Comparison of ENCODE assay signal across 19 cellular contexts in the genomic region with DNA sequence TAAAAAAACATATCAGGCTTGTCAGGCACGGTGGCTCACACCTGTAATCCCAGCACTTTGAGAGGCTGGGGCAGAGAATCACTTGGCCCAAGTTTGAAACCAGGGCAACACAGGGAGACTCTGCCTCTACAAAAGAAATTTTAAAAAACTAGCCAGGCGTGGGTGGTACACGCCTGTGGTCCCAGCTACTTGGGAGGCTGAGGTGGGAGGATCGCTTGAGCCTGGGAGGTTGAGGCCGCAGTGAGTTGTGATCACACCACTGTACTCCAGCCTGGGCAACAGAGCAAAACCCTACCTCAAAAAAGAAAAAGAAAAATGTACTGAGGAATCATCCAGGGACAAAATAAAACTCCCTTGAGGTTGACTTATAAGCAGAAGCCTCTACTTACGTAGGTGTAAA.
DNase-seq lines count a peak whose midpoint lies in the region; ATAC-seq, FAIRE-seq and TF ChIP-seq lines count a peak whose summit lies in the region.
"Had no signal": no experiment of that assay in that cellular context is flagged by ENCODE, and none has a peak within 500 bp of the region (broad histone marks: within the 10 kb centered on the region; RNA-seq: fewer than 3 reads in every experiment).

No MANE protein-coding gene starts in this region.

- ATAC-seq in HCT116 (no peak), GM23338 (no peak)

- no peak overlapping the region for H3K4ac ChIP-seq in trophoblast cell (ENCODE audit: low read depth, low read length)

- H3K4me3 Mint-ChIP-seq in astrocyte (ENCODE audit: unreplicated experiment) (no peak overlapping the region), GM23338 (no peak overlapping the region)
- H3K4me3 Mint-ChIP-seq: activated T-helper 1 cell treated with anti-CD3 and anti-CD28 coated beads, Interleukin-12 subunit alpha, Interleukin-12 subunit beta, Interleukin-2, Interleukin-4 antibody, amounts not matched to agents 30 ng/mL and 10 ng/mL and 1 ng/mL, durations not matched to agents 14 hours and 24 hours and 36 hours had no signal

- H4K20me1 ChIP-seq in HCT116 (ENCODE audit: insufficient read depth), result no peaks in the 10 kb centered on the region
- H4K20me1 ChIP-seq in astrocyte (ENCODE audit: insufficient read depth, low read length), result peaks cover 74% of the 10 kb centered on the region
- no peaks in the 10 kb centered on the region for H4K20me1 ChIP-seq in GM23338 (replicated peaks; ENCODE audit: insufficient read depth)

- H3K4me1 ChIP-seq in HCT116 (ENCODE audit: control insufficient read depth in 1 of 2, insufficient read depth in 2 of 2, low read length in 2 of 2) (peaks cover 97 to 100% of the 10 kb centered on the region in 2 experiments), astrocyte (ENCODE audit: insufficient read depth, low read length) (peaks cover 49% of the 10 kb centered on the region), trophoblast cell (ENCODE audit: control insufficient read depth in 1 of 2, insufficient read depth in 2 of 2, low read length in 2 of 2) (peaks cover 27 to 28% of the 10 kb centered on the region in 2 experiments), GM23338 (ENCODE audit: insufficient read depth) (peaks cover 3% of the 10 kb centered on the region)
- H3K4me1 ChIP-seq: parathyroid adenoma had no signal

- no peak overlapping the region for H4K12ac ChIP-seq in trophoblast cell (ENCODE audit: low read depth, low read length)

- no peak overlapping the region for H2AK5ac ChIP-seq in trophoblast cell (ENCODE audit: low read length)

- no peak overlapping the region for H3K4me3 ChIP-seq in AG04450 (ENCODE audit: low read depth, low read length)
- H3K4me3 ChIP-seq in HCT116 (replicated peaks in 1 of 2; ENCODE audit: low read depth in 1 of 2, low read length in 2 of 2), result no peak overlapping the region
- no peak overlapping the region for H3K4me3 ChIP-seq in astrocyte (ENCODE audit: insufficient read depth, low read depth, low read length)
- no peak overlapping the region for H3K4me3 ChIP-seq in trophoblast cell (ENCODE audit: low read depth, low read length)
- H3K4me3 ChIP-seq in GM23338, result no peak overlapping the region
- H3K4me3 ChIP-seq: BLaER1 treated with 17β-estradiol and CSF1 and Interleukin-3, amounts not matched to agents 10 nM and 100 nM; K562; thoracic aorta had no signal

- peak overlapping the region; percentile 47 for H3K27ac Mint-ChIP-seq in astrocyte (ENCODE audit: unreplicated experiment)
- no peak overlapping the region for H3K27ac Mint-ChIP-seq in GM23338
- H3K27ac Mint-ChIP-seq: activated T-helper 1 cell treated with anti-CD3 and anti-CD28 coated beads, Interleukin-12 subunit alpha, Interleukin-12 subunit beta, Interleukin-2, Interleukin-4 antibody, amounts not matched to agents 30 ng/mL and 10 ng/mL and 1 ng/mL, durations not matched to agents 14 hours and 24 hours and 36 hours had no signal

- RAD21 ChIA-PET in HCT116 (lab: Charles Lee; ENCODE audit: low non-redundant PET in 1 of 2, low total read pairs in 2 of 2, uncharacterized antibody in 2 of 2, unreplicated experiment in 2 of 2), result no interaction called here

- no peaks in the 10 kb centered on the region for H3K9me3 ChIP-seq in AG04450 (ENCODE audit: control insufficient read depth, insufficient read depth, low read length)
- H3K9me3 ChIP-seq in HCT116 (ENCODE audit: control insufficient read depth in 1 of 2, insufficient read depth in 1 of 2, low read depth in 1 of 2, low read length in 2 of 2), result no peaks in the 10 kb centered on the region
- no peaks in the 10 kb centered on the region for H3K9me3 ChIP-seq in astrocyte (ENCODE audit: insufficient read depth, low read depth, low read length)
- no peaks in the 10 kb centered on the region for H3K9me3 ChIP-seq in trophoblast cell (ENCODE audit: insufficient read depth, low read depth, low read length)
- H3K9me3 ChIP-seq: BLaER1 treated with 17β-estradiol and CSF1 and Interleukin-3, amounts not matched to agents 10 nM and 100 nM; thoracic aorta had no signal

- DNase-seq in AG04450 (ENCODE audit: low read depth, low spot score) (no peak), HCT116 (ENCODE audit: low read depth, low spot score) (no peak), astrocyte (ENCODE audit: low read depth) (no peak), trophoblast cell (no peak), GM23338 (ENCODE audit: low spot score) (no peak), KG1 (lab: John Stamatoyannopoulos, UW) (no peak)
- no peak for DNase-seq in central memory CD4-positive, alpha-beta T cell
- DNase-seq: activated CD4-positive, alpha-beta T cell treated with anti-CD3 and anti-CD28 coated beads for 4 hours; foreskin melanocyte; GOT3; NCI-H2081 treated with DMSO at 0.1 percent for 48 hours; OCI-M1; stimulated activated CD4-positive, alpha-beta T cell treated with anti-CD3 and anti-CD28 coated beads, Interleukin-4, amount 100 ng/mL, for 1 hour had no signal

- no peak overlapping the region for H4K8ac ChIP-seq in trophoblast cell (ENCODE audit: low read depth, low read length)

- H3K9ac ChIP-seq in HCT116 (ENCODE audit: low read length), result peak overlapping the region; percentile 66
- H3K9ac ChIP-seq in astrocyte (ENCODE audit: low read length), result peak overlapping the region; percentile 10
- no peak overlapping the region for H3K9ac ChIP-seq in trophoblast cell (ENCODE audit: low read length)
- H3K9ac ChIP-seq: BLaER1 treated with 17β-estradiol and CSF1 and Interleukin-3, amounts not matched to agents 10 nM and 100 nM; parathyroid adenoma had no signal

- TF ChIP-seq CTCF in AG04450 (IDR thresholded peaks at IDR 0.05; ENCODE audit: low read depth, low read length) (no peak), HCT116 (IDR thresholded peaks at IDR 0.05 in 2 of 3, conservative IDR thresholded peaks at IDR 0.05 in 1 of 3; ENCODE audit: borderline replicate concordance in 1 of 3, insufficient read depth in 1 of 3, low read depth in 2 of 3, low read length in 2 of 3) (no peak), astrocyte (IDR thresholded peaks at IDR 0.05; ENCODE audit: insufficient read depth, low read depth, low read length) (no peak), GM23338 (conservative IDR thresholded peaks at IDR 0.05; ENCODE audit: low read depth in 2 of 2) (no peak)

- H3K36me3 ChIP-seq in HCT116 (ENCODE audit: control insufficient read depth in 1 of 2, insufficient read depth in 2 of 2, low read length in 2 of 2) (peaks cover 13 to 78% of the 10 kb centered on the region in 2 experiments), astrocyte (ENCODE audit: insufficient read depth, low read length) (peaks cover 78% of the 10 kb centered on the region), trophoblast cell (ENCODE audit: control insufficient read depth in 1 of 2, insufficient read depth in 2 of 2, low read length in 2 of 2) (no peaks in the 10 kb centered on the region), GM23338 (ENCODE audit: insufficient read depth) (no peaks in the 10 kb centered on the region)

- H2BK120ac ChIP-seq in trophoblast cell (ENCODE audit: insufficient read depth, low read length, poor library complexity), result no peak overlapping the region

- H3K36me3 Mint-ChIP-seq in astrocyte (ENCODE audit: low read depth, unreplicated experiment), result peaks cover 33% of the 10 kb centered on the region
- peaks cover 3% of the 10 kb centered on the region; the same call in 1 of the 3 replicates for H3K36me3 Mint-ChIP-seq in GM23338 (ENCODE audit: low read depth)

- BruUV-seq in HCT116 (replicated peaks; lab: Mats Ljungman, UMichigan), result no TSS peak

- no peak overlapping the region for H3K18ac ChIP-seq in trophoblast cell (ENCODE audit: low read length)

- no peak overlapping the region for H3K14ac ChIP-seq in trophoblast cell (ENCODE audit: low read length)

- H2AFZ ChIP-seq in HCT116 (ENCODE audit: low read depth, low read length, poor library complexity, severe bottlenecking) (no peak overlapping the region), astrocyte (ENCODE audit: low read depth, low read length) (no peak overlapping the region), trophoblast cell (ENCODE audit: insufficient read depth, low read length, poor library complexity) (no peak overlapping the region), GM23338 (no peak overlapping the region)
- H2AFZ ChIP-seq: parathyroid adenoma had no signal

- H3K79me2 ChIP-seq in HCT116 (ENCODE audit: insufficient read depth, low read length) (peaks cover 98% of the 10 kb centered on the region), astrocyte (ENCODE audit: insufficient read depth, low read length) (peaks cover 96% of the 10 kb centered on the region), trophoblast cell (ENCODE audit: control insufficient read depth, insufficient read depth, low read length, poor library complexity) (no peaks in the 10 kb centered on the region), GM23338 (replicated peaks; ENCODE audit: insufficient read depth) (no peaks in the 10 kb centered on the region; the same call in 1 of the 2 replicates)

- H2BK5ac ChIP-seq in trophoblast cell (ENCODE audit: low read depth, low read length, poor library complexity), result no peak overlapping the region

- H3K4me1 Mint-ChIP-seq in astrocyte (ENCODE audit: low read depth, unreplicated experiment) (peaks cover 70% of the 10 kb centered on the region), GM23338 (peaks cover 26% of the 10 kb centered on the region)

- H3K27me3 Mint-ChIP-seq in astrocyte (ENCODE audit: low read depth, unreplicated experiment) (no peaks in the 10 kb centered on the region), GM23338 (ENCODE audit: insufficient read depth, low read depth, poor library complexity) (peaks cover 3% of the 10 kb centered on the region)

- H3K27ac ChIP-seq in AG04450 (ENCODE audit: low read depth, low read length), result peak overlapping the region; percentile 11
- H3K27ac ChIP-seq in HCT116 (ENCODE audit: low read depth, low read length), result peak overlapping the region; percentile 100
- H3K27ac ChIP-seq in astrocyte (ENCODE audit: low read depth, low read length), result no peak overlapping the region
- peak overlapping the region; percentile 30 for H3K27ac ChIP-seq in trophoblast cell (ENCODE audit: low read depth, low read length)
- H3K27ac ChIP-seq in GM23338 (ENCODE audit: low read depth), result no peak overlapping the region
- H3K27ac ChIP-seq: parathyroid adenoma, thoracic aorta had no signal

- no peak overlapping the region for H2BK12ac ChIP-seq in trophoblast cell (ENCODE audit: low read length)

- TF ChIP-seq POLR2A in HCT116 (IDR thresholded peaks at IDR 0.05; ENCODE audit: borderline replicate concordance, extremely low read depth, insufficient read depth, insufficient read length), result no peak

- H3K9me2 ChIP-seq in HCT116 (ENCODE audit: insufficient read depth), result no peaks in the 10 kb centered on the region
- H3K9me2 ChIP-seq in GM23338 (ENCODE audit: insufficient read depth), result no peaks in the 10 kb centered on the region

- no peak for FAIRE-seq in astrocyte (lab: Jason Lieb, UNC)
- FAIRE-seq: endometrium, K562 had no signal

- intact Hi-C loops in HCT116 (cut with micrococcal nuclease), result no loop called here

- CTCF ChIA-PET in AG04450 (lab: Charles Lee), result interaction anchor here (3.2 kb wide), 1 partner anchor 13 kb away, joined by 17 read pairs; no protein-coding TSS in a partner anchor
- CTCF ChIA-PET in HCT116 (lab: Charles Lee), result no interaction called here

- no peak for TF ChIP-seq RAD21 in HCT116 (IDR thresholded peaks at IDR 0.05; ENCODE audit: low read depth)

- POLR2A ChIA-PET in AG04450 (lab: Yijun Ruan, JAX), result no interaction called here
- POLR2A ChIA-PET in HCT116 (lab: Charles Lee), result interaction anchor here (0.6 kb wide), 1 partner anchor 953 kb away, joined by 4 read pairs; no protein-coding TSS in a partner anchor

- H3K23ac ChIP-seq in trophoblast cell (ENCODE audit: low read length), result no peak overlapping the region

- peak overlapping the region; percentile 52; the same call in 1 of the 2 replicates for H3K4me2 ChIP-seq in HCT116 (ENCODE audit: low read length)
- no peak overlapping the region for H3K4me2 ChIP-seq in astrocyte (ENCODE audit: low read length)
- no peak overlapping the region for H3K4me2 ChIP-seq in trophoblast cell (ENCODE audit: low read length)
- H3K4me2 ChIP-seq in GM23338, result no peak overlapping the region
- H3K4me2 ChIP-seq: BLaER1 treated with 17β-estradiol and CSF1 and Interleukin-3, amounts not matched to agents 10 nM and 100 nM had no signal

- WGBS in trophoblast cell (ENCODE audit: extremely low coverage, insufficient coverage, insufficient read length), result no CpG with 5 or more reads among the region's 6 CpGs

- H3K9me3 Mint-ChIP-seq in astrocyte (ENCODE audit: unreplicated experiment), result no peaks in the 10 kb centered on the region
- no peaks in the 10 kb centered on the region for H3K9me3 Mint-ChIP-seq in GM23338
- H3K9me3 Mint-ChIP-seq: activated T-helper 1 cell treated with anti-CD3 and anti-CD28 coated beads, Interleukin-12 subunit alpha, Interleukin-12 subunit beta, Interleukin-2, Interleukin-4 antibody, amounts not matched to agents 30 ng/mL and 10 ng/mL and 1 ng/mL, durations not matched to agents 14 hours and 24 hours and 36 hours had no signal

- H3K79me1 ChIP-seq in trophoblast cell (ENCODE audit: low read length), result peaks cover 14% of the 10 kb centered on the region

- H3K27me3 ChIP-seq in AG04450 (ENCODE audit: control insufficient read depth, insufficient read depth, low read length), result no peaks in the 10 kb centered on the region
- H3K27me3 ChIP-seq in HCT116 (ENCODE audit: insufficient read depth, low read length), result no peaks in the 10 kb centered on the region
- H3K27me3 ChIP-seq in astrocyte (ENCODE audit: insufficient read depth, low read length), result no peaks in the 10 kb centered on the region
- H3K27me3 ChIP-seq in trophoblast cell (ENCODE audit: insufficient read depth, low read length), result no peaks in the 10 kb centered on the region
- H3K27me3 ChIP-seq in GM23338 (ENCODE audit: insufficient read depth), result no peaks in the 10 kb centered on the region
- H3K27me3 ChIP-seq: BLaER1 treated with 17β-estradiol and CSF1 and Interleukin-3, amounts not matched to agents 10 nM and 100 nM had no signal

- H3F3A ChIP-seq in GM23338 (replicated peaks; ENCODE audit: low read depth), result no peaks in the 10 kb centered on the region

- peak overlapping the region; percentile 23 for H4K91ac ChIP-seq in trophoblast cell (ENCODE audit: low read depth, low read length)

Comparison
In these comparisons a context has a peak if more than half of its experiments do, and no peak if none do; other contexts are left out.
1. H3K27ac ChIP-seq: peak in AG04450 (single experiment), HCT116 (single experiment) and trophoblast cell (single experiment); none in astrocyte (single experiment) and GM23338 (single experiment).